Comparison of ENCODE assay signal across 1 cellular context in the genomic region with DNA sequence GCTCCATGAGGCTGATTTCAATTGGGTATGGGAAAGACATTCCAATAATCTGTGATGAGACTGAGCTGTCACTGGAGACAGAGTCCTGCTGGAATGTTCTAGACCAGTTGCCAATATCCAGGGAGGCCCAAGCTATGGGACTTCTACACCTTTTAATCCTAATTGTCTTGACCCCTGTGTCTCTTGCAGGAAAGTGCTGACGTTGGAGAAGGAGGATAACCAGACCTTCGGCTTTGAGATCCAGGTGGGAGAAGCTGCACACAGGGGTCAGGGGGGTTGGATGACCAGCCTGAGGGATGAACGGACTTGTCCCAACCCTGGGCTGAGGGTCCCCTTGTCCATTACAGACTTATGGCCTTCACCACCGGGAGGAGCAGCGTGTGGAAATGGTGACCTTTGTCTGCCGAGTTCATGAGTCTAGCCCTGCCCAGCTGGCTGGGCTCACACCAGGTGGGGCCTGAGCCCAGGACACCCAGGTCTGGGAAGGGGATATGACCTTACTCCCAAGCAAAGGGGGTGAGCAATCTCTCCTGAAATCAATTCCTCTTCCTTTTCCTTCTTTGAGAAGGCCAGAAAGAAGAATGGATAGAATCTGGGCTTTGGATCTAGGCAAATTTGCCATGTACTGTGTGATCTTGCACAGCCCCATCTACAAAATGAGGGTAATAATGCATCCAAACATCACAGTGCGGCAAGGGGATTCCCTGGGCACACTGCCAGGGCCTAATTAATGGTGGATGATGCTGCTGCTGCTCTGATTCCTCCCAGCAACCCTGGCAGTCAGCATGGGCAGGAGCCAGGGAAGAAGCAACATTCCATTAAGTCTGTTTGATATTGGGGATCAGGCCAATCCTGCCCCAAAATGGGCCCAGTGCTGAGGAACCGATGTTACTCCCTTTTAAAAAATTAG.
TF ChIP-seq lines count a peak whose summit lies in the region.

No MANE protein-coding gene starts in this region.

TF ChIP-seq in H1, 55 proteins besides CTCF, POLR2A, EP300 and RAD21:
- no peak for TF ChIP-seq ZNF274 (IDR thresholded peaks at IDR 0.05; ENCODE audit: borderline replicate concordance, extremely low read depth, low read length)
- TF ChIP-seq GTF2F1 (IDR thresholded peaks at IDR 0.05; ENCODE audit: borderline replicate concordance, low read depth, low read length): no peak
- no peak for TF ChIP-seq CHD2 (IDR thresholded peaks at IDR 0.05; ENCODE audit: low read length)
- no peak for TF ChIP-seq SIN3A (conservative IDR thresholded peaks at IDR 0.05 in 1 of 2, IDR thresholded peaks at IDR 0.05 in 1 of 2; ENCODE audit: low read depth in 1 of 2, low read length in 2 of 2)
- TF ChIP-seq SUZ12 (IDR thresholded peaks at IDR 0.05; ENCODE audit: low read length): no peak
- TF ChIP-seq, protein P1, sequence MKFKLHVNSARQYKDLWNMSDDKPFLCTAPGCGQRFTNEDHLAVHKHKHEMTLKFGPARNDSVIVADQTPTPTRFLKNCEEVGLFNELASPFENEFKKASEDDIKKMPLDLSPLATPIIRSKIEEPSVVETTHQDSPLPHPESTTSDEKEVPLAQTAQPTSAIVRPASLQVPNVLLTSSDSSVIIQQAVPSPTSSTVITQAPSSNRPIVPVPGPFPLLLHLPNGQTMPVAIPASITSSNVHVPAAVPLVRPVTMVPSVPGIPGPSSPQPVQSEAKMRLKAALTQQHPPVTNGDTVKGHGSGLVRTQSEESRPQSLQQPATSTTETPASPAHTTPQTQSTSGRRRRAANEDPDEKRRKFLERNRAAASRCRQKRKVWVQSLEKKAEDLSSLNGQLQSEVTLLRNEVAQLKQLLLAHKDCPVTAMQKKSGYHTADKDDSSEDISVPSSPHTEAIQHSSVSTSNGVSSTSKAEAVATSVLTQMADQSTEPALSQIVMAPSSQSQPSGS (IDR thresholded peaks at IDR 0.05; ENCODE audit: low read length): no peak
- TF ChIP-seq BACH1 (IDR thresholded peaks at IDR 0.05; ENCODE audit: low read length): no peak
- TF ChIP-seq TAF7 (optimal IDR thresholded peaks at IDR 0.05; ENCODE audit: borderline replicate concordance, low read depth, low read length): no peak
- no peak for TF ChIP-seq JUN (IDR thresholded peaks at IDR 0.05; ENCODE audit: low read depth, low read length)
- TF ChIP-seq SP1 (IDR thresholded peaks at IDR 0.05; ENCODE audit: low read depth, low read length): no peak
- no peak for TF ChIP-seq HDAC2 (IDR thresholded peaks at IDR 0.05; ENCODE audit: borderline replicate concordance in 1 of 2, low read depth in 2 of 2, low read length in 2 of 2)
- TF ChIP-seq CBX8 (IDR thresholded peaks at IDR 0.05; ENCODE audit: borderline replicate concordance, low read depth, low read length): no peak
- no peak for TF ChIP-seq KDM4A (IDR thresholded peaks at IDR 0.05; ENCODE audit: low read depth, low read length, severe bottlenecking)
- no peak for TF ChIP-seq TCF12 (IDR thresholded peaks at IDR 0.05; ENCODE audit: low read depth, low read length)
- TF ChIP-seq POU5F1 (IDR thresholded peaks at IDR 0.05; ENCODE audit: low read depth, low read length): no peak
